In the genomic region with DNA sequence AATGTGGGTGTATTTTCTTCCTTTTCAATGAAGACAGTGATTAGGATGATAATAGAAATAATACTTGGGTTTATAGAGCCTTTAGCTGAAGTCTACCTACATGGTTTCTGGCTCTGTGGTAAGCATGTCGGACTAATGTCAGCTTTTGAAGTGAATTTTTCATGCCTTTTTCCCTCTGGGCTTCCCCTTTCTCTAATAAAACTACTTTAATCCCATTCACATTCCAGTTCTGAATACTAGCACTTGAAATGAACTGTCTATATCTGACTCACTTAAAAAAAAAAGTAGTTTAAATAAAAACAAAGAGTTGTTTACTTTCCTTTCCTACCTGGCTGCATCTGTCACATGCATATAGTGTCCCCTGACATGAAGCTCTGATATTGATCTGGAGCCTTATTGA, we compare ENCODE assay signal across 15 cellular contexts.
"Had no signal": no experiment of that assay in that cellular context is flagged by ENCODE, and none has a peak within 500 bp of the region (broad histone marks: within the 10 kb centered on the region; RNA-seq: fewer than 3 reads in every experiment).

No MANE protein-coding gene starts in this region.

- H3K4me3 ChIP-seq: colonic mucosa, esophagus muscularis mucosa, gastroesophageal sphincter, tibial artery had no signal

- H3K36me3 ChIP-seq: colonic mucosa, esophagus muscularis mucosa, gastroesophageal sphincter, neutrophil, tibial artery had no signal

- DNase-seq: caudate nucleus; colonic mucosa; effector CD4-positive, alpha-beta T cell; endodermal cell; glutamatergic neuron; islet precursor cell; left colon; naive thymus-derived CD8-positive, alpha-beta T cell; right cardiac atrium; stimulated activated CD4-positive, alpha-beta T cell treated with anti-CD3 and anti-CD28 coated beads, Interleukin-4, amount 100 ng/mL, for 1 hour; tibial artery had no signal

- H3K27ac ChIP-seq: colonic mucosa, esophagus muscularis mucosa, gastroesophageal sphincter, neutrophil, tibial artery had no signal

- H3K9me3 ChIP-seq: colonic mucosa, esophagus muscularis mucosa, gastroesophageal sphincter, neutrophil, tibial artery had no signal

- H3K4me1 ChIP-seq: colonic mucosa, esophagus muscularis mucosa, gastroesophageal sphincter, tibial artery had no signal

- ATAC-seq: gastroesophageal sphincter; left colon; naive thymus-derived CD8-positive, alpha-beta T cell; right cardiac atrium; stimulated activated memory B cell treated with anti-CD40 and anti-IgM and Interleukin-4, amounts not matched to agents 10 μg/mL and 1 μg/mL and 100 μg/mL, for 72 hours had no signal

- H3K27me3 ChIP-seq: colonic mucosa, esophagus muscularis mucosa, gastroesophageal sphincter, neutrophil, tibial artery had no signal
